Comparison of ENCODE assay signal across 8 cellular contexts in genomic region chr11:12674936-12675696, GRCh38. TPM values are rescaled to one million over a fixed set of nuclear protein-coding genes. Genes with fewer than 3 reads are reported as not detected.
DNase-seq lines count a peak whose midpoint lies in the region; ATAC-seq, FAIRE-seq and TF ChIP-seq lines count a peak whose summit lies in the region.

No MANE protein-coding gene starts in this region.

- H4K20me1 ChIP-seq in SK-N-SH (ENCODE audit: insufficient read depth) = peaks cover 5% of the 10 kb centered on the region; the same call in 1 of the 2 replicates

- peaks cover 52% of the 10 kb centered on the region for H3K79me2 ChIP-seq in SK-N-SH (ENCODE audit: insufficient read depth)

- peak; percentile 74 for DNase-seq in SK-N-SH
- peak; percentile 44 for DNase-seq in NCI-H345 (lab: John Stamatoyannopoulos, UW)
- no peak for DNase-seq in bronchial epithelial cell (ENCODE audit: low read depth)
- peak; percentile 79 for DNase-seq in kidney
- DNase-seq in spleen = no peak
- no peak for DNase-seq in effector CD8-positive, alpha-beta T cell (lab: John Stamatoyannopoulos, UW)

- H3K9me3 ChIP-seq in SK-N-SH (no peaks in the 10 kb centered on the region), kidney (ENCODE audit: control insufficient read depth in 1 of 2, low read length in 2 of 2) (no peaks in the 10 kb centered on the region), spleen (no peaks in the 10 kb centered on the region)

- H3K4me3 ChIP-seq in SK-N-SH (ENCODE audit: low read depth in 2 of 2, low read length in 1 of 2) (peak overlapping the region; percentile 73 to 85), bronchial epithelial cell (ENCODE audit: low read depth, low read length) (peak overlapping the region; percentile 62), kidney (ENCODE audit: low read length in 2 of 2) (peak overlapping the region; percentile 53 to 69), spleen (peak overlapping the region; percentile 33 to 81 (median 60))

- 0 out of 2 replicates have a peak, but pooled peaks have one; percentile 5 for TF ChIP-seq RAD21 in SK-N-SH (IDR thresholded peaks at IDR 0.05; ENCODE audit: low read length)

- H3K27ac ChIP-seq in SK-N-SH (ENCODE audit: low read depth in 2 of 2, low read length in 1 of 2) (peak overlapping the region; percentile 90 to 95), kidney (ENCODE audit: low read depth in 2 of 2, low read length in 2 of 2) (peak overlapping the region; percentile 86 to 91), spleen (peak overlapping the region; percentile 59 to 94 (median 89))

- peaks cover 14% of the 10 kb centered on the region for H3F3A ChIP-seq in SK-N-SH (replicated peaks; ENCODE audit: insufficient read depth)

- ATAC-seq in SK-N-SH treated with all-trans-retinoic acid at 6 μM for 48 hours = no peak
- no peak for ATAC-seq in HG02884 (IDR thresholded peaks at IDR 0.05; ENCODE audit: unreplicated experiment)

- no peak for TF ChIP-seq CTCF in SK-N-SH (IDR thresholded peaks at IDR 0.05)
- no peak for TF ChIP-seq CTCF in bronchial epithelial cell (IDR thresholded peaks at IDR 0.05; ENCODE audit: insufficient read depth, low read length, severe bottlenecking)
- TF ChIP-seq CTCF in kidney (IDR thresholded peaks at IDR 0.05; ENCODE audit: borderline replicate concordance, extremely low read depth, insufficient read depth) = no peak
- no peak for TF ChIP-seq CTCF in spleen (IDR thresholded peaks at IDR 0.05 in 8 of 11, conservative IDR thresholded peaks at IDR 0.05 in 3 of 11)

- no peak for FAIRE-seq in bronchial epithelial cell (lab: Jason Lieb, UNC)
- FAIRE-seq in kidney (lab: Jason Lieb, UNC) = no peak

- H3K4me1 ChIP-seq in SK-N-SH (ENCODE audit: control insufficient read depth in 1 of 2, insufficient read depth in 2 of 2, low read depth in 1 of 2, low read length in 1 of 2) = peaks cover 25 to 29% of the 10 kb centered on the region in 2 experiments; a peak in 3 of 4 replicates
- peaks cover 8 to 24% of the 10 kb centered on the region in 2 donors for H3K4me1 ChIP-seq in kidney (ENCODE audit: control insufficient read depth in 1 of 2, insufficient read depth in 1 of 2, low read depth in 1 of 2, low read length in 2 of 2)
- H3K4me1 ChIP-seq in spleen = peaks cover 0 to 45% (median 17%) of the 10 kb centered on the region in 6 donors

- intact Hi-C loops in kidney (cut with DNase I) (no loop called here), spleen (cut with DNase I; ENCODE audit: low total_unique reads) (no loop called here)

- POLR2A ChIA-PET in SK-N-SH (lab: Yijun Ruan, JAX) = no interaction called here

- H2AFZ ChIP-seq in SK-N-SH (ENCODE audit: low read depth) = no peak overlapping the region; the same call in 1 of the 2 replicates

- H3K36me3 ChIP-seq in SK-N-SH (replicated peaks in 1 of 2; ENCODE audit: control insufficient read depth in 1 of 2, insufficient read depth in 2 of 2, low read length in 1 of 2) = peaks cover 4 to 7% of the 10 kb centered on the region in 2 experiments
- H3K36me3 ChIP-seq in bronchial epithelial cell (ENCODE audit: control insufficient read depth, insufficient read depth, low read length) = no peaks in the 10 kb centered on the region
- H3K36me3 ChIP-seq in kidney (ENCODE audit: control insufficient read depth in 1 of 2, insufficient read depth in 2 of 2, low read length in 2 of 2) = no peaks in the 10 kb centered on the region
- no peaks in the 10 kb centered on the region for H3K36me3 ChIP-seq in spleen

- WGBS in SK-N-SH (ENCODE audit: low lambda C conversion rate) = 4% methylated on average over 7 of the region's 81 CpGs
- WGBS in spleen, 5 donors = 3 to 5% (median 4%) methylated on average over 18 to 81 of the region's 81 CpGs

- no peaks in the 10 kb centered on the region for H3K9me2 ChIP-seq in SK-N-SH

- TF ChIP-seq POLR2A in spleen (IDR thresholded peaks at IDR 0.05) = no peak

- no peak for TF ChIP-seq EP300 in SK-N-SH (IDR thresholded peaks at IDR 0.05; ENCODE audit: borderline replicate concordance in 1 of 2, low read depth in 1 of 2, low read length in 1 of 2)

- H3K9ac ChIP-seq in SK-N-SH (peak overlapping the region; percentile 94), kidney (ENCODE audit: low read length in 2 of 2) (peak overlapping the region; percentile 76 to 81)

- H3K4me2 ChIP-seq in SK-N-SH = peak overlapping the region; percentile 86

- no peaks in the 10 kb centered on the region for H3K27me3 ChIP-seq in SK-N-SH (ENCODE audit: insufficient read depth)
- H3K27me3 ChIP-seq in bronchial epithelial cell (ENCODE audit: control insufficient read depth, insufficient read depth, low read length) = no peaks in the 10 kb centered on the region
- H3K27me3 ChIP-seq in spleen (replicated peaks in 1 of 7) = peaks cover 0 to 98% (median 16%) of the 10 kb centered on the region in 7 donors

- CTCF ChIA-PET in SK-N-SH (lab: Yijun Ruan, JAX) = no interaction called here

TF ChIP-seq in SK-N-SH, 30 proteins besides CTCF, POLR2A, EP300 and RAD21 (continues in another document):
- TF ChIP-seq REST (IDR thresholded peaks at IDR 0.05; ENCODE audit: low read depth, low read length) (no peak), TEAD4 (IDR thresholded peaks at IDR 0.05; ENCODE audit: borderline replicate concordance, insufficient read depth) (0 out of 2 replicates have a peak, but pooled peaks have one; percentile 14), FOSL2 (IDR thresholded peaks at IDR 0.05; ENCODE audit: borderline replicate concordance, low read depth) (no peak), SIN3A (IDR thresholded peaks at IDR 0.05; ENCODE audit: borderline replicate concordance, low read depth, low read length) (peak; percentile 47; the same call in 1 of the 2 replicates), TCF12 (IDR thresholded peaks at IDR 0.05) (no peak)

TF ChIP-seq in SK-N-SH treated with all-trans-retinoic acid at 6 μM for 48 hours, 23 proteins besides CTCF, POLR2A, EP300 and RAD21:
- TF ChIP-seq RARB (CRISPR knock-in tag; IDR thresholded peaks at IDR 0.05) (no peak), GLIS3 (CRISPR knock-in tag; IDR thresholded peaks at IDR 0.05) (no peak), TOX (CRISPR knock-in tag; IDR thresholded peaks at IDR 0.05; ENCODE audit: borderline replicate concordance) (no peak), TCF4 (CRISPR knock-in tag; IDR thresholded peaks at IDR 0.05; ENCODE audit: borderline replicate concordance) (no peak), ZC3H10 (CRISPR knock-in tag; IDR thresholded peaks at IDR 0.05) (no peak), ARNTL (CRISPR knock-in tag; IDR thresholded peaks at IDR 0.05; ENCODE audit: borderline replicate concordance, low read depth) (no peak), SNAI2 (CRISPR knock-in tag; IDR thresholded peaks at IDR 0.05) (no peak), ZFP3 (CRISPR knock-in tag; IDR thresholded peaks at IDR 0.05) (no peak), PPARA (CRISPR knock-in tag; IDR thresholded peaks at IDR 0.05; ENCODE audit: borderline replicate concordance) (no peak), BACH2 (CRISPR knock-in tag; IDR thresholded peaks at IDR 0.05; ENCODE audit: borderline replicate concordance) (no peak), OSR1 (CRISPR knock-in tag; IDR thresholded peaks at IDR 0.05) (no peak)
- TF ChIP-seq, protein P1, sequence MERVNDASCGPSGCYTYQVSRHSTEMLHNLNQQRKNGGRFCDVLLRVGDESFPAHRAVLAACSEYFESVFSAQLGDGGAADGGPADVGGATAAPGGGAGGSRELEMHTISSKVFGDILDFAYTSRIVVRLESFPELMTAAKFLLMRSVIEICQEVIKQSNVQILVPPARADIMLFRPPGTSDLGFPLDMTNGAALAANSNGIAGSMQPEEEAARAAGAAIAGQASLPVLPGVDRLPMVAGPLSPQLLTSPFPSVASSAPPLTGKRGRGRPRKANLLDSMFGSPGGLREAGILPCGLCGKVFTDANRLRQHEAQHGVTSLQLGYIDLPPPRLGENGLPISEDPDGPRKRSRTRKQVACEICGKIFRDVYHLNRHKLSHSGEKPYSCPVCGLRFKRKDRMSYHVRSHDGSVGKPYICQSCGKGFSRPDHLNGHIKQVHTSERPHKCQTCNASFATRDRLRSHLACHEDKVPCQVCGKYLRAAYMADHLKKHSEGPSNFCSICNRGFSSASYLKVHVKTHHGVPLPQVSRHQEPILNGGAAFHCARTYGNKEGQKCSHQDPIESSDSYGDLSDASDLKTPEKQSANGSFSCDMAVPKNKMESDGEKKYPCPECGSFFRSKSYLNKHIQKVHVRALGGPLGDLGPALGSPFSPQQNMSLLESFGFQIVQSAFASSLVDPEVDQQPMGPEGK (CRISPR knock-in tag; IDR thresholded peaks at IDR 0.05; ENCODE audit: borderline replicate concordance) = no peak
- TF ChIP-seq, protein P2, sequence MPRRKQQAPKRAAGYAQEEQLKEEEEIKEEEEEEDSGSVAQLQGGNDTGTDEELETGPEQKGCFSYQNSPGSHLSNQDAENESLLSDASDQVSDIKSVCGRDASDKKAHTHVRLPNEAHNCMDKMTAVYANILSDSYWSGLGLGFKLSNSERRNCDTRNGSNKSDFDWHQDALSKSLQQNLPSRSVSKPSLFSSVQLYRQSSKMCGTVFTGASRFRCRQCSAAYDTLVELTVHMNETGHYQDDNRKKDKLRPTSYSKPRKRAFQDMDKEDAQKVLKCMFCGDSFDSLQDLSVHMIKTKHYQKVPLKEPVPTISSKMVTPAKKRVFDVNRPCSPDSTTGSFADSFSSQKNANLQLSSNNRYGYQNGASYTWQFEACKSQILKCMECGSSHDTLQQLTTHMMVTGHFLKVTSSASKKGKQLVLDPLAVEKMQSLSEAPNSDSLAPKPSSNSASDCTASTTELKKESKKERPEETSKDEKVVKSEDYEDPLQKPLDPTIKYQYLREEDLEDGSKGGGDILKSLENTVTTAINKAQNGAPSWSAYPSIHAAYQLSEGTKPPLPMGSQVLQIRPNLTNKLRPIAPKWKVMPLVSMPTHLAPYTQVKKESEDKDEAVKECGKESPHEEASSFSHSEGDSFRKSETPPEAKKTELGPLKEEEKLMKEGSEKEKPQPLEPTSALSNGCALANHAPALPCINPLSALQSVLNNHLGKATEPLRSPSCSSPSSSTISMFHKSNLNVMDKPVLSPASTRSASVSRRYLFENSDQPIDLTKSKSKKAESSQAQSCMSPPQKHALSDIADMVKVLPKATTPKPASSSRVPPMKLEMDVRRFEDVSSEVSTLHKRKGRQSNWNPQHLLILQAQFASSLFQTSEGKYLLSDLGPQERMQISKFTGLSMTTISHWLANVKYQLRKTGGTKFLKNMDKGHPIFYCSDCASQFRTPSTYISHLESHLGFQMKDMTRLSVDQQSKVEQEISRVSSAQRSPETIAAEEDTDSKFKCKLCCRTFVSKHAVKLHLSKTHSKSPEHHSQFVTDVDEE (CRISPR knock-in tag; IDR thresholded peaks at IDR 0.05) = no peak

RNA-seq across cellular contexts. Expression of gene TEAD1, which starts 0.9 kb away (rescaled TPM):
- polyA plus RNA-seq in SK-N-SH (2012; rRNA removed) (31.2 and 37.8 TPM in 2 replicates), kidney (ENCODE audit: insufficient read depth, low read depth, low replicate concordance) (7.6 TPM), spleen (1 to 10 TPM in 2 of 3 donors, under 1 TPM in 1; 0.93 to 2.7 (median 1.1) TPM)
- 31.8 and 33.9 TPM in 2 replicates for polyA plus RNA-seq in SK-N-SH (2012; cell fraction: cytosol; rRNA removed)
- 48.4 and 89.7 TPM in 2 replicates for polyA plus RNA-seq in SK-N-SH (2012; cell fraction: nucleus; rRNA removed)
- total RNA-seq in bronchial epithelial cell (17.6 and 18.7 TPM in 2 replicates), kidney (77.2 TPM), spleen (10 to 100 TPM; 14.6 to 46.0 (median 21.4) TPM)

Comparison
In these comparisons a context has a peak if more than half of its experiments do, and no peak if none do; other contexts are left out.
1. DNase-seq: peak in SK-N-SH (single experiment), NCI-H345 (single experiment) and kidney (single experiment); none in bronchial epithelial cell (single experiment), spleen (single experiment) and effector CD8-positive, alpha-beta T cell (single experiment).
2. Peak in every context shown above with its lines, with median percentiles within 50 percentile points of each other: H3K27ac ChIP-seq and H3K4me3 ChIP-seq.